1 cellular context compared by ENCODE assay signal in genomic region chr2:20350753-20351554, GRCh38.
A peak's percentile ranks its signal among the peaks of the same experiment; 100 is the strongest.
TF ChIP-seq lines count a peak whose summit lies in the region.

Gene PUM2 (minus strand): TSS chr2:20350844. CDS start chr2:20327360, 23,484 bp downstream.

TF ChIP-seq in HepG2, 621 proteins besides CTCF, POLR2A, EP300 and RAD21 (continued from another document and continues in another):
- peak; percentile 39; the same call in 1 of the 2 replicates for TF ChIP-seq ZHX2 (IDR thresholded peaks at IDR 0.05; ENCODE audit: low read depth)
- peak; percentile 91; the same call in 1 of the 2 replicates for TF ChIP-seq ZHX2 (CRISPR knock-in tag; IDR thresholded peaks at IDR 0.05; ENCODE audit: borderline replicate concordance)
- no peak for TF ChIP-seq ZNF652 (CRISPR knock-in tag; IDR thresholded peaks at IDR 0.05; ENCODE audit: borderline replicate concordance, low read depth)
- peak; percentile 34; the same call in 1 of the 2 replicates for TF ChIP-seq XBP1 (CRISPR knock-in tag; IDR thresholded peaks at IDR 0.05)
- TF ChIP-seq TBP (CRISPR knock-in tag; IDR thresholded peaks at IDR 0.05) = peak; percentile 98; the same call in 1 of the 2 replicates
- TF ChIP-seq ZNF850 (CRISPR knock-in tag; conservative IDR thresholded peaks at IDR 0.05) = no peak
- peak; percentile 67; the same call in 1 of the 2 replicates for TF ChIP-seq BORCS8-MEF2B (CRISPR knock-in tag; IDR thresholded peaks at IDR 0.05)
- TF ChIP-seq U2AF1 (optimal IDR thresholded peaks at IDR 0.05; ENCODE audit: low read depth, low read length) = no peak
- peak; percentile 94; the same call in 1 of the 2 replicates for TF ChIP-seq ZNF430 (CRISPR knock-in tag; IDR thresholded peaks at IDR 0.05)
- peak; percentile 94; the same call in 1 of the 2 replicates for TF ChIP-seq ZNF205 (CRISPR knock-in tag; IDR thresholded peaks at IDR 0.05)
- TF ChIP-seq ZNF639 (CRISPR knock-in tag; conservative IDR thresholded peaks at IDR 0.05) = peak; percentile 91
- peak; percentile 95 for TF ChIP-seq HOXD1 (CRISPR knock-in tag; IDR thresholded peaks at IDR 0.05)
- peak; percentile 36 for TF ChIP-seq CBX1 (IDR thresholded peaks at IDR 0.05; ENCODE audit: low read depth)
- TF ChIP-seq ZBTB21 (CRISPR knock-in tag; IDR thresholded peaks at IDR 0.05) = no peak
- TF ChIP-seq SRSF1 (optimal IDR thresholded peaks at IDR 0.05; ENCODE audit: low read depth, low read length) = peak; percentile 85
- peak; percentile 30 for TF ChIP-seq CAMTA2 (CRISPR knock-in tag; IDR thresholded peaks at IDR 0.05; ENCODE audit: borderline replicate concordance)
- peak; percentile 93 for TF ChIP-seq ZNF576 (CRISPR knock-in tag; IDR thresholded peaks at IDR 0.05)
- peak; percentile 88; the same call in 1 of the 2 replicates for TF ChIP-seq ZNF343 (CRISPR knock-in tag; IDR thresholded peaks at IDR 0.05)
- peak; percentile 49; the same call in 1 of the 2 replicates for TF ChIP-seq ZNF274 (CRISPR knock-in tag; IDR thresholded peaks at IDR 0.05)
- peak; percentile 61; the same call in 1 of the 2 replicates for TF ChIP-seq ZNF768 (CRISPR knock-in tag; IDR thresholded peaks at IDR 0.05)
- 0 out of 2 replicates have a peak, but pooled peaks have one; percentile 40 for TF ChIP-seq KDM5A (IDR thresholded peaks at IDR 0.05; ENCODE audit: borderline replicate concordance, low read length)
- peak; percentile 67; the same call in 1 of the 2 replicates for TF ChIP-seq ZNF646 (CRISPR knock-in tag; IDR thresholded peaks at IDR 0.05)
- peak; percentile 74 for TF ChIP-seq AHR (CRISPR knock-in tag; IDR thresholded peaks at IDR 0.05)
- TF ChIP-seq ZBTB43 (CRISPR knock-in tag; conservative IDR thresholded peaks at IDR 0.05) = peak; percentile 94
- TF ChIP-seq MAFF (IDR thresholded peaks at IDR 0.05; ENCODE audit: low read depth, low read length) = no peak
- no peak for TF ChIP-seq SMARCE1 (IDR thresholded peaks at IDR 0.05; ENCODE audit: borderline replicate concordance)
- TF ChIP-seq GTF3A (CRISPR knock-in tag; conservative IDR thresholded peaks at IDR 0.05) = no peak; the same call in 1 of the 2 replicates
- TF ChIP-seq RBM39 (IDR thresholded peaks at IDR 0.05; ENCODE audit: low read depth, low read length, poor library complexity, severe bottlenecking) = peak; percentile 93
- TF ChIP-seq STAT6 (CRISPR knock-in tag; IDR thresholded peaks at IDR 0.05; ENCODE audit: borderline replicate concordance) = peak; percentile 84
- peak; percentile 89 for TF ChIP-seq MED1 (CRISPR knock-in tag; IDR thresholded peaks at IDR 0.05)
- TF ChIP-seq MTF2 (CRISPR knock-in tag; IDR thresholded peaks at IDR 0.05; ENCODE audit: borderline replicate concordance) = peak; percentile 90; the same call in 1 of the 2 replicates
- no peak for TF ChIP-seq NFIB (CRISPR knock-in tag; IDR thresholded peaks at IDR 0.05; ENCODE audit: borderline replicate concordance)
- peak; percentile 67; the same call in 1 of the 2 replicates for TF ChIP-seq ZNF710 (CRISPR knock-in tag; IDR thresholded peaks at IDR 0.05; ENCODE audit: borderline replicate concordance)
- TF ChIP-seq MYC (CRISPR knock-in tag; IDR thresholded peaks at IDR 0.05; ENCODE audit: borderline replicate concordance) = peak; percentile 88
- TF ChIP-seq HCFC1 (IDR thresholded peaks at IDR 0.05; ENCODE audit: low read depth, low read length) = peak; percentile 32; the same call in 1 of the 2 replicates
- no peak for TF ChIP-seq BRF2 (CRISPR knock-in tag; IDR thresholded peaks at IDR 0.05)
- TF ChIP-seq ZNF740 (CRISPR knock-in tag; IDR thresholded peaks at IDR 0.05) = peak; percentile 42; the same call in 1 of the 2 replicates
